In the genomic region with DNA sequence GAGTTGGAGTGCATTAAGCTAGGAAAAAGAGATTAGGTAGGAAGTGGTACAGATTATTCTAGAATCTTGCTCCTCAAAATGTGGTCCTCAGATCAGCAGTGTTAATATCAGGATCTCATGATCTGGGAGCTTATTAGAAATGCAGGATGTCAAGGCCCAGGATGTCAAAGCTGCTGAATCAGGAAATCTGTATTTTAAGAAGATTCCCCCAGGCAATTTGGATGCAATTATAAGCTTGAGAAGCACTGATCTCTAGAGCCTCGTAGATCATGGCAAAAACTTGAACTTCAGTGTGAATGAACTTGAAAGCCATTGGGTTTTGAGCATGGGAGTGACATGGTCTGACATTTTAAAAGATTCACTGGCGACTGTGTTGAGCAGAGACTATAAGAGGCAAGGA, we compare ENCODE assay signal across 16 cellular contexts. TPM values are rescaled to one million over a fixed set of nuclear protein-coding genes. Genes with fewer than 3 reads are reported as not detected.
DNase-seq lines count a peak whose midpoint lies in the region; ATAC-seq, FAIRE-seq and TF ChIP-seq lines count a peak whose summit lies in the region.
"Had no signal": no experiment of that assay in that cellular context is flagged by ENCODE, and none has a peak within 500 bp of the region (broad histone marks: within the 10 kb centered on the region; RNA-seq: fewer than 3 reads in every experiment).

No MANE protein-coding gene starts in this region.

- in situ Hi-C loops in GM12878 (cut with MboI) = no loop called here

- H3K27me3 ChIP-seq in CD8-positive, alpha-beta T cell (ENCODE audit: insufficient read depth, low read length) = no peaks in the 10 kb centered on the region
- H3K27me3 ChIP-seq in Loucy (ENCODE audit: insufficient read depth, low read length, poor library complexity, severe bottlenecking) (no peaks in the 10 kb centered on the region), GM12878 (replicated peaks in 1 of 2; ENCODE audit: control insufficient read depth in 2 of 2, insufficient read depth in 2 of 2, low read length in 1 of 2) (no peaks in the 10 kb centered on the region)
- H3K27me3 ChIP-seq: BE2C had no signal

- H3K27ac ChIP-seq in CD8-positive, alpha-beta T cell (ENCODE audit: low read depth, low read length) = no peak overlapping the region
- no peak overlapping the region for H3K27ac ChIP-seq in GM12878 (ENCODE audit: control insufficient read depth, insufficient read depth)
- H3K27ac ChIP-seq: HL-60 had no signal

- H3K9me3 ChIP-seq in CD8-positive, alpha-beta T cell (ENCODE audit: low read length) = no peaks in the 10 kb centered on the region
- H3K9me3 ChIP-seq in Loucy (ENCODE audit: insufficient read depth, low read depth, low read length) (no peaks in the 10 kb centered on the region), GM12878 (replicated peaks; ENCODE audit: control insufficient read depth, insufficient read depth, low read length) (no peaks in the 10 kb centered on the region)
- H3K9me3 ChIP-seq: BE2C, HAP-1 had no signal

- FAIRE-seq in GM12878 (lab: Jason Lieb, UNC) = no peak
- FAIRE-seq: GM19239 had no signal

- H2AFZ ChIP-seq in Loucy (ENCODE audit: low read length) = no peak overlapping the region
- no peak overlapping the region for H2AFZ ChIP-seq in GM12878 (ENCODE audit: control insufficient read depth, low read depth, low read length)

- POLR2A ChIA-PET in CD8-positive, alpha-beta T cell (lab: Charles Lee) = interaction anchor here (0.6 to 0.8 kb wide), 2 partner anchors 13 to 56 kb away, joined by 4 read pairs; no protein-coding TSS in a partner anchor
- POLR2A ChIA-PET in GM12878 (lab: Charles Lee) = interaction anchor here (1.4 to 1.5 kb wide), 2 partner anchors 30 to 32 kb away, joined by 3 to 4 read pairs; a partner anchor contains a TSS

- H3K9me2 ChIP-seq in Loucy (replicated peaks; ENCODE audit: low read depth, low read length) = no peaks in the 10 kb centered on the region

- no peak for DNase-seq in CD8-positive, alpha-beta T cell
- DNase-seq in GM12878 (ENCODE audit: low read depth, low spot score) (no peak), NCI-H526 treated with DMSO at 0.1 percent for 48 hours (lab: John Stamatoyannopoulos, UW) (no peak)
- no peak for DNase-seq in stimulated activated naive CD4-positive, alpha-beta T cell treated with Interleukin-2 at 50 U/mL for 16 hours (lab: John Stamatoyannopoulos, UW)
- DNase-seq: ACHN; BE2C; C1 segment of cervical spinal cord; CD4-positive, CD25-positive, alpha-beta regulatory T cell; DMS153; DMS79; GF-D8 had no signal

- TSS peak; percentile 17 for BruUV-seq in GM12878 (replicated peaks; lab: Mats Ljungman, UMichigan)

- no peak for TF ChIP-seq POLR2A in GM12878 (IDR thresholded peaks at IDR 0.05; ENCODE audit: low read depth, low read length)

- SMC1A ChIA-PET in GM12878 (lab: Charles Lee; ENCODE audit: uncharacterized antibody, unreplicated experiment) = interaction anchor here (0.8 to 1.2 kb wide), 2 partner anchors 35 to 39 kb away, joined by 3 to 4 read pairs; no protein-coding TSS in a partner anchor

- peaks cover 95% of the 10 kb centered on the region for H3K79me2 ChIP-seq in Loucy (ENCODE audit: insufficient read depth, low read length)
- peaks cover 33% of the 10 kb centered on the region for H3K79me2 ChIP-seq in GM12878 (ENCODE audit: control insufficient read depth, insufficient read depth, low read length)

- 95% methylated on average over 2 of the region's 2 CpGs for WGBS in GM12878 (ENCODE audit: insufficient coverage, insufficient replicate concordance, low lambda C conversion rate, missing lambda C conversion rate)

- TF ChIP-seq EP300 in GM12878 (IDR thresholded peaks at IDR 0.05; ENCODE audit: borderline replicate concordance in 1 of 2, control insufficient read depth in 1 of 2, low read depth in 2 of 2, low read length in 2 of 2) = no peak

- peak overlapping the region; percentile 9 for H3K9ac ChIP-seq in Loucy (ENCODE audit: low read depth, low read length, poor library complexity, severe bottlenecking)
- H3K9ac ChIP-seq in GM12878 (ENCODE audit: control insufficient read depth, insufficient read depth, low read length) = no peak overlapping the region

- peaks cover 19% of the 10 kb centered on the region for H3K4me1 Mint-ChIP-seq in CD8-positive, alpha-beta T cell (ENCODE audit: low read depth)

- no peak for TF ChIP-seq CTCF in CD8-positive, alpha-beta T cell (IDR thresholded peaks at IDR 0.05)
- TF ChIP-seq CTCF in Loucy (conservative IDR thresholded peaks at IDR 0.05; ENCODE audit: low read length) = no peak
- no peak for TF ChIP-seq CTCF in GM12878 (IDR thresholded peaks at IDR 0.05 in 2 of 3, conservative IDR thresholded peaks at IDR 0.05 in 1 of 3; ENCODE audit: control insufficient read depth in 2 of 3, extremely low read depth in 1 of 3, insufficient read depth in 1 of 3, low read depth in 3 of 3, low read length in 3 of 3)

- CTCF ChIA-PET in CD8-positive, alpha-beta T cell (lab: Charles Lee) = interaction anchor here (0.6 to 1.8 kb wide), 2 partner anchors 37 to 510 kb away, joined by 3 to 5 read pairs; no protein-coding TSS in a partner anchor
- CTCF ChIA-PET in GM12878 (lab: Yijun Ruan, JAX) = interaction anchor here (0.9 to 3.3 kb wide), 4 partner anchors 20 to 76 kb away, joined by 3 to 9 read pairs (median 4); no protein-coding TSS in a partner anchor

- peak overlapping the region; percentile 32 for H3K27ac Mint-ChIP-seq in CD8-positive, alpha-beta T cell
- H3K27ac Mint-ChIP-seq: CD4-positive, CD25-positive, alpha-beta regulatory T cell had no signal

- no peaks in the 10 kb centered on the region for H3K9me3 Mint-ChIP-seq in CD8-positive, alpha-beta T cell
- H3K9me3 Mint-ChIP-seq: CD4-positive, CD25-positive, alpha-beta regulatory T cell had no signal

- H3K4me2 ChIP-seq in Loucy (ENCODE audit: low read depth, low read length, poor library complexity, severe bottlenecking) = no peak overlapping the region
- H3K4me2 ChIP-seq in GM12878 (ENCODE audit: control insufficient read depth, insufficient read depth) = no peak overlapping the region

- no peak for TF ChIP-seq RAD21 in GM12878 (IDR thresholded peaks at IDR 0.05; ENCODE audit: insufficient read depth, low read depth, low read length)

- no peak for ATAC-seq in CD8-positive, alpha-beta T cell
- ATAC-seq in GM12878 (no peak), GM18511 (IDR thresholded peaks at IDR 0.05; ENCODE audit: unreplicated experiment) (no peak)

- H3K27me3 Mint-ChIP-seq in CD8-positive, alpha-beta T cell (ENCODE audit: low read depth) = no peaks in the 10 kb centered on the region
- H3K27me3 Mint-ChIP-seq: CD4-positive, CD25-positive, alpha-beta regulatory T cell had no signal

- peaks cover 5% of the 10 kb centered on the region for H3K4me1 ChIP-seq in CD8-positive, alpha-beta T cell (ENCODE audit: insufficient read depth, low read length)
- H3K4me1 ChIP-seq in Loucy (ENCODE audit: insufficient read depth, low read length, poor library complexity, severe bottlenecking) = peaks cover 43% of the 10 kb centered on the region
- no peaks in the 10 kb centered on the region; the same call in 1 of the 2 replicates for H3K4me1 ChIP-seq in GM12878 (ENCODE audit: control insufficient read depth, insufficient read depth, low read length)
- H3K4me1 ChIP-seq: BE2C had no signal

- H3K36me3 ChIP-seq in CD8-positive, alpha-beta T cell (ENCODE audit: insufficient read depth, low read length) = peaks cover 5% of the 10 kb centered on the region
- H3K36me3 ChIP-seq in Loucy (ENCODE audit: insufficient read depth, low read length) = peaks cover 23% of the 10 kb centered on the region; the same call in 1 of the 2 replicates
- peaks cover 9 to 45% of the 10 kb centered on the region in 2 experiments for H3K36me3 ChIP-seq in GM12878 (ENCODE audit: control insufficient read depth in 2 of 2, insufficient read depth in 2 of 2, low read length in 1 of 2)

- intact Hi-C loops in CD8-positive, alpha-beta T cell (cut with DNase I, micrococcal nuclease) = no loop called here
- intact Hi-C loops in GM12878 (cut with micrococcal nuclease; ENCODE audit: unreplicated experiment) = no loop called here

- H4K20me1 ChIP-seq in Loucy (ENCODE audit: insufficient read depth, low read length, poor library complexity, severe bottlenecking) (peaks cover 10% of the 10 kb centered on the region), GM12878 (ENCODE audit: control insufficient read depth, insufficient read depth) (no peaks in the 10 kb centered on the region)

- no peak overlapping the region for H3K4me3 Mint-ChIP-seq in CD8-positive, alpha-beta T cell
- H3K4me3 Mint-ChIP-seq: CD4-positive, CD25-positive, alpha-beta regulatory T cell had no signal

- peaks cover 29% of the 10 kb centered on the region for H3K36me3 Mint-ChIP-seq in CD8-positive, alpha-beta T cell

- no peaks in the 10 kb centered on the region for H3F3A ChIP-seq in Loucy (ENCODE audit: low read depth)

- no peak overlapping the region for H3K4me3 ChIP-seq in CD8-positive, alpha-beta T cell (ENCODE audit: low read depth, low read length)
- H3K4me3 ChIP-seq in Loucy (ENCODE audit: low read length, poor library complexity, severe bottlenecking) (no peak overlapping the region), GM12878 (no peak overlapping the region)
- H3K4me3 ChIP-seq: HAP-1 had no signal

- RAD21 ChIA-PET in GM12878 (lab: Charles Lee; ENCODE audit: unreplicated experiment) = interaction anchor here (1.3 kb wide), 1 partner anchor 12 kb away, joined by 6 read pairs; no protein-coding TSS in a partner anchor

RNA-seq across cellular contexts. Expression of a gene that starts 6.6 kb away (rescaled TPM):
- 10 to 100 TPM; 11.7 to 13.4 TPM for total RNA-seq in CD8-positive, alpha-beta T cell
- 64.5 and 66.0 TPM in 2 replicates for total RNA-seq in GM12878 (2013; cell fraction: nucleolus; rRNA removed)
- total RNA-seq in GM12878 (2014; rRNA removed) (141 and 144 TPM in 2 replicates), GM12878 (2014; rRNA removed; fragmentation: Illumina TruSeq; extraction: Trizol) (96.9 and 98.2 TPM in 2 replicates), GM12878 (2021) (110 and 113 TPM in 2 replicates)
- polyA plus RNA-seq in GM12878 (2011; ENCODE audit: low read depth) = 34.6 TPM
- polyA plus RNA-seq in GM12878 (2011; rRNA removed) (84.0 and 160 TPM in 2 replicates), GM12878 (2014; fragmentation: Illumina TruSeq; extraction: Trizol) (110 and 146 TPM in 2 replicates), GM12878 (2014; fragmentation: Nextera tagmentation; extraction: Ambion mirVana) (10 to 100 TPM; 24.2 to 32.8 TPM), GM12878 (2014; rRNA removed) (114 TPM in 2 replicates), GM12878 (2016; fragmentation: Nextera tagmentation; extraction: Ambion mirVana) (100 to 1,000 TPM; 105 to 108 TPM)
- 138 and 147 TPM in 2 replicates for polyA plus RNA-seq in GM12878 (2011; cell fraction: cytosol; rRNA removed)
- polyA plus RNA-seq in GM12878 (2011; cell fraction: nucleus; rRNA removed) = 98.8 and 145 TPM in 2 replicates
- 50.7 and 70.2 TPM in 2 replicates for polyA plus RNA-seq in GM12878 (2012)
- polyA minus RNA-seq in GM12878 (2011; rRNA and poly(A)+ RNA removed) = 165 and 222 TPM in 2 replicates
- polyA minus RNA-seq in GM12878 (2011; cell fraction: cytosol; rRNA and poly(A)+ RNA removed) = 89.0 and 105 TPM in 2 replicates
- polyA minus RNA-seq in GM12878 (2011; cell fraction: nucleus; rRNA and poly(A)+ RNA removed) = 67.3 and 111 TPM in 2 replicates

RNA-seq across cellular contexts. Expression of a gene that starts 7.4 kb away (rescaled TPM):
- 10 to 100 TPM; 17.4 to 18.4 TPM for total RNA-seq in CD8-positive, alpha-beta T cell
- 9.8 and 10.5 TPM in 2 replicates for total RNA-seq in GM12878 (2013; cell fraction: nucleolus; rRNA removed)
- total RNA-seq in GM12878 (2014; rRNA removed) = 137 and 175 TPM in 2 replicates
- total RNA-seq in GM12878 (2014; rRNA removed; fragmentation: Illumina TruSeq; extraction: Trizol) = 254 and 259 TPM in 2 replicates
- total RNA-seq in GM12878 (2021) = 275 and 276 TPM in 2 replicates
- polyA plus RNA-seq in GM12878 (2011; ENCODE audit: low read depth) = 71.7 TPM
- 159 and 252 TPM in 2 replicates for polyA plus RNA-seq in GM12878 (2011; rRNA removed)
- polyA plus RNA-seq in GM12878 (2011; cell fraction: cytosol; rRNA removed) = 119 and 123 TPM in 2 replicates
- polyA plus RNA-seq in GM12878 (2011; cell fraction: nucleus; rRNA removed) = 64.4 and 67.0 TPM in 2 replicates
- 159 and 228 TPM in 2 replicates for polyA plus RNA-seq in GM12878 (2012)
- 241 and 255 TPM in 2 replicates for polyA plus RNA-seq in GM12878 (2014; fragmentation: Illumina TruSeq; extraction: Trizol)
- 1,000 to 10,000 TPM in 1 of 2 experiments, 100 to 1,000 TPM in 1; 908 to 1,202 TPM for polyA plus RNA-seq in GM12878 (2014; fragmentation: Nextera tagmentation; extraction: Ambion mirVana)
- 167 and 183 TPM in 2 replicates for polyA plus RNA-seq in GM12878 (2014; rRNA removed)
- polyA plus RNA-seq in GM12878 (2016; fragmentation: Nextera tagmentation; extraction: Ambion mirVana) = 100 to 1,000 TPM; 583 to 588 TPM
- 29.2 and 48.2 TPM in 2 replicates for polyA minus RNA-seq in GM12878 (2011; rRNA and poly(A)+ RNA removed)
- polyA minus RNA-seq in GM12878 (2011; cell fraction: cytosol; rRNA and poly(A)+ RNA removed) = 18.4 and 20.6 TPM in 2 replicates
- 15.7 and 20.9 TPM in 2 replicates for polyA minus RNA-seq in GM12878 (2011; cell fraction: nucleus; rRNA and poly(A)+ RNA removed)

RNA-seq across cellular contexts. Expression of a gene that starts 30.0 kb away (rescaled TPM):
- 10 to 100 TPM; 43.9 to 50.9 TPM for total RNA-seq in CD8-positive, alpha-beta T cell
- total RNA-seq in GM12878 (2013; cell fraction: nucleolus; rRNA removed) = 46.0 and 47.7 TPM in 2 replicates
- 28.9 and 31.5 TPM in 2 replicates for total RNA-seq in GM12878 (2014; rRNA removed)
- 14.8 and 16.6 TPM in 2 replicates for total RNA-seq in GM12878 (2014; rRNA removed; fragmentation: Illumina TruSeq; extraction: Trizol)
- 26.0 and 26.2 TPM in 2 replicates for total RNA-seq in GM12878 (2021)
- polyA plus RNA-seq in GM12878 (2011; ENCODE audit: low read depth) = 23.5 TPM
- polyA plus RNA-seq in GM12878 (2011; rRNA removed) = 37.1 and 41.3 TPM in 2 replicates
- polyA plus RNA-seq in GM12878 (2011; cell fraction: cytosol; rRNA removed) = 43.5 and 45.8 TPM in 2 replicates
- 155 and 209 TPM in 2 replicates for polyA plus RNA-seq in GM12878 (2011; cell fraction: nucleus; rRNA removed)
- polyA plus RNA-seq in GM12878 (2012) = 33.3 and 39.4 TPM in 2 replicates
- polyA plus RNA-seq in GM12878 (2014; fragmentation: Illumina TruSeq; extraction: Trizol) = 32.3 and 36.1 TPM in 2 replicates
- polyA plus RNA-seq in GM12878 (2014; fragmentation: Nextera tagmentation; extraction: Ambion mirVana) = 1 to 10 TPM; 4.8 to 8.8 TPM
- 121 and 123 TPM in 2 replicates for polyA plus RNA-seq in GM12878 (2014; rRNA removed)
- 10 to 100 TPM; 25.9 to 28.9 TPM for polyA plus RNA-seq in GM12878 (2016; fragmentation: Nextera tagmentation; extraction: Ambion mirVana)
- polyA minus RNA-seq in GM12878 (2011; rRNA and poly(A)+ RNA removed) = 15.5 and 19.4 TPM in 2 replicates
- polyA minus RNA-seq in GM12878 (2011; cell fraction: cytosol; rRNA and poly(A)+ RNA removed) = 8.6 and 14.3 TPM in 2 replicates
- 19.2 and 24.9 TPM in 2 replicates for polyA minus RNA-seq in GM12878 (2011; cell fraction: nucleus; rRNA and poly(A)+ RNA removed)

RNA-seq across cellular contexts. Expression of a gene that starts 33.9 kb away (rescaled TPM):
- total RNA-seq in CD8-positive, alpha-beta T cell = 100 to 1,000 TPM; 503 to 513 TPM
- 971 and 990 TPM in 2 replicates for total RNA-seq in GM12878 (2013; cell fraction: nucleolus; rRNA removed)
- 8,450 and 8,907 TPM in 2 replicates for total RNA-seq in GM12878 (2014; rRNA removed)
- 5,296 and 5,818 TPM in 2 replicates for total RNA-seq in GM12878 (2014; rRNA removed; fragmentation: Illumina TruSeq; extraction: Trizol)
- total RNA-seq in GM12878 (2021) = 5,606 and 5,698 TPM in 2 replicates
- 4,872 TPM for polyA plus RNA-seq in GM12878 (2011; ENCODE audit: low read depth)
- polyA plus RNA-seq in GM12878 (2011; rRNA removed) = 7,976 and 14,240 TPM in 2 replicates
- 25,075 and 29,832 TPM in 2 replicates for polyA plus RNA-seq in GM12878 (2011; cell fraction: cytosol; rRNA removed)
- 10,735 and 12,198 TPM in 2 replicates for polyA plus RNA-seq in GM12878 (2011; cell fraction: nucleus; rRNA removed)
- 10,674 and 13,698 TPM in 2 replicates for polyA plus RNA-seq in GM12878 (2012)
- polyA plus RNA-seq in GM12878 (2014; fragmentation: Illumina TruSeq; extraction: Trizol) = 5,112 and 9,478 TPM in 2 replicates
- over 10,000 TPM in 1 of 2 experiments, 1,000 to 10,000 TPM in 1; 9,323 to 11,518 TPM for polyA plus RNA-seq in GM12878 (2014; fragmentation: Nextera tagmentation; extraction: Ambion mirVana)
- polyA plus RNA-seq in GM12878 (2014; rRNA removed) = 9,590 and 10,389 TPM in 2 replicates
- 1,000 to 10,000 TPM; 9,069 to 9,909 TPM for polyA plus RNA-seq in GM12878 (2016; fragmentation: Nextera tagmentation; extraction: Ambion mirVana)
- 10,096 and 19,827 TPM in 2 replicates for polyA minus RNA-seq in GM12878 (2011; rRNA and poly(A)+ RNA removed)
- polyA minus RNA-seq in GM12878 (2011; cell fraction: cytosol; rRNA and poly(A)+ RNA removed) = 5,010 and 5,239 TPM in 2 replicates
- 1,914 and 2,640 TPM in 2 replicates for polyA minus RNA-seq in GM12878 (2011; cell fraction: nucleus; rRNA and poly(A)+ RNA removed)

RNA-seq across cellular contexts. Expression of a gene that starts 48.6 kb away (rescaled TPM):
- total RNA-seq in CD8-positive, alpha-beta T cell = 10 to 100 TPM; 11.8 to 12.2 TPM
- total RNA-seq in GM12878 (2013; cell fraction: nucleolus; rRNA removed) = 134 and 138 TPM in 2 replicates
- total RNA-seq in GM12878 (2014; rRNA removed) (39.1 and 40.4 TPM in 2 replicates), GM12878 (2014; rRNA removed; fragmentation: Illumina TruSeq; extraction: Trizol) (24.7 and 25.0 TPM in 2 replicates), GM12878 (2021) (26.4 and 29.0 TPM in 2 replicates)
- 11.0 TPM for polyA plus RNA-seq in GM12878 (2011; ENCODE audit: low read depth)
- polyA plus RNA-seq in GM12878 (2011; rRNA removed) (28.5 and 45.0 TPM in 2 replicates), GM12878 (2014; fragmentation: Illumina TruSeq; extraction: Trizol) (13.0 and 26.4 TPM in 2 replicates), GM12878 (2014; fragmentation: Nextera tagmentation; extraction: Ambion mirVana) (10 to 100 TPM; 12.4 to 20.9 TPM), GM12878 (2014; rRNA removed) (40.4 and 43.1 TPM in 2 replicates), GM12878 (2016; fragmentation: Nextera tagmentation; extraction: Ambion mirVana) (10 to 100 TPM; 33.3 to 39.9 TPM)
- 58.4 and 72.0 TPM in 2 replicates for polyA plus RNA-seq in GM12878 (2011; cell fraction: cytosol; rRNA removed)
- polyA plus RNA-seq in GM12878 (2011; cell fraction: nucleus; rRNA removed) = 125 and 140 TPM in 2 replicates
- polyA plus RNA-seq in GM12878 (2012) = 28.1 and 29.4 TPM in 2 replicates
- 33.4 and 60.3 TPM in 2 replicates for polyA minus RNA-seq in GM12878 (2011; rRNA and poly(A)+ RNA removed)
- polyA minus RNA-seq in GM12878 (2011; cell fraction: cytosol; rRNA and poly(A)+ RNA removed) = 11.2 and 13.9 TPM in 2 replicates
- 36.0 and 56.5 TPM in 2 replicates for polyA minus RNA-seq in GM12878 (2011; cell fraction: nucleus; rRNA and poly(A)+ RNA removed)

Comparison
In these comparisons a context has a peak if more than half of its experiments do, and no peak if none do; other contexts are left out.
1. RNA of a gene that starts 6.6 kb away (total RNA-seq): 64.5 to 144 TPM in GM12878; 11.7 to 13.4 TPM in CD8-positive, alpha-beta T cell; every median in the first group is over 4 times any median in the second.